ENCODE assay signal across 1 cellular context in the genomic region with DNA sequence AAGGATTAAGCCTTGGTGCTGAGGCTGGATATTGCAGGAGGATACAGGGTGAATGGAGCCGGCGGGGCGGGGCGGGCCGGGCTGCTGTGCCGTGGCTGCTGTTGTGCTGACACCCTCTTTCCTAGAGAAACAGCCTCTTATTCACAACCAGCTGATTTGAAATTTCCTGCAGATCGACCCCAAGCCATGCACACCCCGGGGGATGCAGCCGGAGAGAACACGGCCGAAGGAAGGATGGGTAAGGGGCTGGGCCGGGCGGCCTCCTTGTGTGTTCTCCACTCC.
TF ChIP-seq lines count a peak whose summit lies in the region.

No MANE protein-coding gene starts in this region.

TF ChIP-seq in liver, 16 proteins besides CTCF, POLR2A, EP300 and RAD21:
- TF ChIP-seq HNF4G (IDR thresholded peaks at IDR 0.05), result no peak
- TF ChIP-seq, protein P1, sequence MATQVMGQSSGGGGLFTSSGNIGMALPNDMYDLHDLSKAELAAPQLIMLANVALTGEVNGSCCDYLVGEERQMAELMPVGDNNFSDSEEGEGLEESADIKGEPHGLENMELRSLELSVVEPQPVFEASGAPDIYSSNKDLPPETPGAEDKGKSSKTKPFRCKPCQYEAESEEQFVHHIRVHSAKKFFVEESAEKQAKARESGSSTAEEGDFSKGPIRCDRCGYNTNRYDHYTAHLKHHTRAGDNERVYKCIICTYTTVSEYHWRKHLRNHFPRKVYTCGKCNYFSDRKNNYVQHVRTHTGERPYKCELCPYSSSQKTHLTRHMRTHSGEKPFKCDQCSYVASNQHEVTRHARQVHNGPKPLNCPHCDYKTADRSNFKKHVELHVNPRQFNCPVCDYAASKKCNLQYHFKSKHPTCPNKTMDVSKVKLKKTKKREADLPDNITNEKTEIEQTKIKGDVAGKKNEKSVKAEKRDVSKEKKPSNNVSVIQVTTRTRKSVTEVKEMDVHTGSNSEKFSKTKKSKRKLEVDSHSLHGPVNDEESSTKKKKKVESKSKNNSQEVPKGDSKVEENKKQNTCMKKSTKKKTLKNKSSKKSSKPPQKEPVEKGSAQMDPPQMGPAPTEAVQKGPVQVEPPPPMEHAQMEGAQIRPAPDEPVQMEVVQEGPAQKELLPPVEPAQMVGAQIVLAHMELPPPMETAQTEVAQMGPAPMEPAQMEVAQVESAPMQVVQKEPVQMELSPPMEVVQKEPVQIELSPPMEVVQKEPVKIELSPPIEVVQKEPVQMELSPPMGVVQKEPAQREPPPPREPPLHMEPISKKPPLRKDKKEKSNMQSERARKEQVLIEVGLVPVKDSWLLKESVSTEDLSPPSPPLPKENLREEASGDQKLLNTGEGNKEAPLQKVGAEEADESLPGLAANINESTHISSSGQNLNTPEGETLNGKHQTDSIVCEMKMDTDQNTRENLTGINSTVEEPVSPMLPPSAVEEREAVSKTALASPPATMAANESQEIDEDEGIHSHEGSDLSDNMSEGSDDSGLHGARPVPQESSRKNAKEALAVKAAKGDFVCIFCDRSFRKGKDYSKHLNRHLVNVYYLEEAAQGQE (IDR thresholded peaks at IDR 0.05), result no peak
- TF ChIP-seq EGR1 (IDR thresholded peaks at IDR 0.05; ENCODE audit: low read depth in 2 of 2), result no peak
- no peak for TF ChIP-seq FOXA1 (IDR thresholded peaks at IDR 0.05)
- TF ChIP-seq, protein P2, sequence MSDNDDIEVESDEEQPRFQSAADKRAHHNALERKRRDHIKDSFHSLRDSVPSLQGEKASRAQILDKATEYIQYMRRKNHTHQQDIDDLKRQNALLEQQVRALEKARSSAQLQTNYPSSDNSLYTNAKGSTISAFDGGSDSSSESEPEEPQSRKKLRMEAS (IDR thresholded peaks at IDR 0.05), result no peak
- no peak for TF ChIP-seq RXRA (IDR thresholded peaks at IDR 0.05)
- TF ChIP-seq FOXA2 (IDR thresholded peaks at IDR 0.05), result no peak
- TF ChIP-seq NR2F2 (IDR thresholded peaks at IDR 0.05), result no peak
- TF ChIP-seq YY1 (IDR thresholded peaks at IDR 0.05), result no peak
- TF ChIP-seq, protein P3, sequence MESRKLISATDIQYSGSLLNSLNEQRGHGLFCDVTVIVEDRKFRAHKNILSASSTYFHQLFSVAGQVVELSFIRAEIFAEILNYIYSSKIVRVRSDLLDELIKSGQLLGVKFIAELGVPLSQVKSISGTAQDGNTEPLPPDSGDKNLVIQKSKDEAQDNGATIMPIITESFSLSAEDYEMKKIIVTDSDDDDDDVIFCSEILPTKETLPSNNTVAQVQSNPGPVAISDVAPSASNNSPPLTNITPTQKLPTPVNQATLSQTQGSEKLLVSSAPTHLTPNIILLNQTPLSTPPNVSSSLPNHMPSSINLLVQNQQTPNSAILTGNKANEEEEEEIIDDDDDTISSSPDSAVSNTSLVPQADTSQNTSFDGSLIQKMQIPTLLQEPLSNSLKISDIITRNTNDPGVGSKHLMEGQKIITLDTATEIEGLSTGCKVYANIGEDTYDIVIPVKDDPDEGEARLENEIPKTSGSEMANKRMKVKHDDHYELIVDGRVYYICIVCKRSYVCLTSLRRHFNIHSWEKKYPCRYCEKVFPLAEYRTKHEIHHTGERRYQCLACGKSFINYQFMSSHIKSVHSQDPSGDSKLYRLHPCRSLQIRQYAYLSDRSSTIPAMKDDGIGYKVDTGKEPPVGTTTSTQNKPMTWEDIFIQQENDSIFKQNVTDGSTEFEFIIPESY (IDR thresholded peaks at IDR 0.05), result no peak
